In the genomic region with DNA sequence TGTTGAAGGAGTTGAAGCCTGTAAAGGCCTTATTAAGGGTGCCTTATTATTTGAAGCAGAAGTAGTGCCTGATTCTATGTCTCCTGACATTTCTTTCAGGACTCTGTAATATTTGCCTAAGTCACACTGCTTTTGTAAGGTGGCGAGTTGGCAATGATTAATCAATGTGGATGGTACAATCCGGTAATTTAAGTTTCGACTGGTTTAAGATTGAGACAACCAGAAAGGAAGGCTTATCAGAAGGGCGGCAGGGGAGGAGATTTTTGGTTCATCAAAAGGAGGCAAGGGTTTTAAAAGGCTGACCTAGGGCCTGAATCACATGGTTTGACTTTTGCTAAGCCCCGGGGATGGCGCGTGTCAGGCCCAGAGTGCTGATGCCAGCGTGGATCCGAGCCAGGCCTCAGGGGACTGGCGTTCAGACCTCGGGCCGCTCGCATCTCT, we compare ENCODE assay signal across 8 cellular contexts. TPM values are rescaled to one million over a fixed set of nuclear protein-coding genes. Genes with fewer than 3 reads are reported as not detected.
A peak's percentile ranks its signal among the peaks of the same experiment; 100 is the strongest.
DNase-seq lines count a peak whose midpoint lies in the region; ATAC-seq and TF ChIP-seq lines count a peak whose summit lies in the region.

No MANE protein-coding gene starts in this region.

- peaks cover 50% of the 10 kb centered on the region for H3K4me1 Mint-ChIP-seq in Calu3 (ENCODE audit: low read depth, unreplicated experiment)

- H3K36me3 ChIP-seq in PC-9 (ENCODE audit: low read depth) (no peaks in the 10 kb centered on the region), esophagus (ENCODE audit: control insufficient read depth in 2 of 2, insufficient read depth in 2 of 2, low read length in 1 of 2) (no peaks in the 10 kb centered on the region)

- WGBS in esophagus, 2 donors = 11 to 16% methylated on average over 13 of the region's 13 CpGs

- H3K9me3 ChIP-seq in PC-9 (ENCODE audit: insufficient read depth, low read depth) (no peaks in the 10 kb centered on the region), esophagus (ENCODE audit: control insufficient read depth in 2 of 2, insufficient read depth in 1 of 2, low read depth in 1 of 2, low read length in 1 of 2) (no peaks in the 10 kb centered on the region)

- POLR2A ChIA-PET in PC-9 (lab: Charles Lee; ENCODE audit: unreplicated experiment) = interaction anchor here (0.5 to 0.9 kb wide), 2 partner anchors 76 to 236 kb away, joined by 3 to 5 read pairs; no protein-coding TSS in a partner anchor

- TF ChIP-seq CTCF in Calu3 (IDR thresholded peaks at IDR 0.05; ENCODE audit: unreplicated experiment) (no peak), PC-9 (conservative IDR thresholded peaks at IDR 0.05) (no peak)

- H2AFZ ChIP-seq in PC-9 = peak overlapping the region; percentile 94

- H3K4me3 ChIP-seq in PC-9 = peak overlapping the region; percentile 84
- H3K4me3 ChIP-seq in esophagus (ENCODE audit: low read depth in 1 of 2, low read length in 2 of 2) = peak overlapping the region; percentile 83 to 87

- H3K27me3 Mint-ChIP-seq in Calu3 (ENCODE audit: unreplicated experiment) = no peaks in the 10 kb centered on the region

- peak overlapping the region; percentile 96 for H3K27ac ChIP-seq in PC-9
- peak overlapping the region; percentile 99 to 100 for H3K27ac ChIP-seq in esophagus (ENCODE audit: low read depth in 2 of 2, low read length in 1 of 2)

- H3K79me2 ChIP-seq in PC-9 (ENCODE audit: low read depth) = peaks cover 41% of the 10 kb centered on the region

- peaks cover 22% of the 10 kb centered on the region for H4K20me1 ChIP-seq in PC-9 (ENCODE audit: insufficient read depth)

- peak overlapping the region; percentile 83 for H3K4me2 ChIP-seq in PC-9

- H3K27me3 ChIP-seq in PC-9 (ENCODE audit: insufficient read depth, low read depth) (no peaks in the 10 kb centered on the region), esophagus (ENCODE audit: control insufficient read depth in 1 of 2, insufficient read depth in 2 of 2, low read length in 2 of 2) (no peaks in the 10 kb centered on the region)

- H3F3A ChIP-seq in PC-9 (ENCODE audit: insufficient read depth, low read depth) = peaks cover 23% of the 10 kb centered on the region

- H3K27ac Mint-ChIP-seq in Calu3 (ENCODE audit: unreplicated experiment) = peak overlapping the region; percentile 99

- CTCF ChIA-PET in Calu3 (lab: Charles Lee) = no interaction called here
- CTCF ChIA-PET in PC-9 (lab: Charles Lee) = no interaction called here

- intact Hi-C loops in Calu3 (cut with micrococcal nuclease; ENCODE audit: unreplicated experiment) = no loop called here
- intact Hi-C loops in PC-9 (cut with micrococcal nuclease; ENCODE audit: unreplicated experiment) = loop anchor here (2.0 to 5.0 kb wide), 3 partner anchors 60 to 425 kb away; partner anchors contain the start of genes COMMD2 and WWTR1

- H3K9me3 Mint-ChIP-seq in Calu3 (ENCODE audit: low read depth, unreplicated experiment) = no peaks in the 10 kb centered on the region

- ATAC-seq in GM18511 (IDR thresholded peaks at IDR 0.05; ENCODE audit: unreplicated experiment) = no peak
- no peak for ATAC-seq in GM21737 (IDR thresholded peaks at IDR 0.05; ENCODE audit: unreplicated experiment)

- peaks cover 44% of the 10 kb centered on the region for H3K4me1 ChIP-seq in PC-9 (replicated peaks; ENCODE audit: insufficient read depth)
- no peaks in the 10 kb centered on the region for H3K4me1 ChIP-seq in esophagus (ENCODE audit: control insufficient read depth in 2 of 2, insufficient read depth in 2 of 2, low read length in 1 of 2)

- H3K4me3 Mint-ChIP-seq in Calu3 (ENCODE audit: low read depth, unreplicated experiment) = peak overlapping the region; percentile 93

- DNase-seq in Calu3 (no peak), PC-9 (no peak), pons (ENCODE audit: low spot score) (peak; percentile 75), GM19240 (ENCODE audit: insufficient read length, low spot score) (no peak), OCI-M2 (lab: John Stamatoyannopoulos, UW; ENCODE audit: unreplicated experiment) (no peak)

- H3K9me2 ChIP-seq in PC-9 (ENCODE audit: insufficient read depth) = no peaks in the 10 kb centered on the region

- BruUV-seq in Calu3 (replicated peaks; lab: Mats Ljungman, UMichigan) = TSS peak; percentile 86
- BruUV-seq in PC-9 (replicated peaks; lab: Mats Ljungman, UMichigan) = TSS peak; percentile 85

- peaks cover 35% of the 10 kb centered on the region for H3K36me3 Mint-ChIP-seq in Calu3 (ENCODE audit: insufficient read depth, unreplicated experiment)

RNA-seq across cellular contexts. Expression of gene RNF13, which starts 0.8 kb away (rescaled TPM):
- total RNA-seq in Calu3 (2022) = 101 and 108 TPM in 2 replicates
- 40.1 and 65.0 TPM in 2 replicates for total RNA-seq in PC-9 (2021)
- 10 to 100 TPM; 23.7 to 31.3 TPM for polyA plus RNA-seq in esophagus

RNA-seq across cellular contexts. Expression of gene ANKUB1, which starts 19.8 kb away (rescaled TPM):
- total RNA-seq in Calu3 (2022) = not detected in 2 replicates
- total RNA-seq in PC-9 (2021) = not detected in 2 replicates
- polyA plus RNA-seq in esophagus = not detected

RNA-seq across cellular contexts. Expression of gene COMMD2, which starts 59.9 kb away (rescaled TPM):
- 73.0 and 77.1 TPM in 2 replicates for total RNA-seq in Calu3 (2022)
- total RNA-seq in PC-9 (2021) = 58.2 and 74.7 TPM in 2 replicates
- polyA plus RNA-seq in esophagus = 10 to 100 TPM in 1 of 2 donors, 1 to 10 TPM in 1; 5.6 to 12.5 TPM
